In the genomic region with DNA sequence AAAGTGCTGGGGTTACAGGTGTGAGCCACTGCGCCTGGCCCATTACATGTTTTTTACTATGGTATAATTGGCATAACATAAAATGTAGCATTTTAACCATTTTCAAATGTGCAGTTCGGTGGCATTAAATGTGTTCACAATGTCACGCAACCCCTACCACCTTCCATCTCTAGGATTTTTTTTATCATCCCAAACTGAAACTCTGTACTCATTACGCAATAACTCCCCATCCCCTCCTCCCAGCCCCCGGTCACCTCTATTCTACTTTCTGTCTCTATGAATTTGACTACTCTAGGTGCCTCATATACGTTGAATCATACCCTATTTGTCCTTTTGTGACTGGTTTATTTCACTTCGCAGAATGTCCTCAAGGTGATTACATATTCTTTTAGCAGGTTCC, we compare ENCODE assay signal across 25 cellular contexts.
"Had no signal": no experiment of that assay in that cellular context is flagged by ENCODE, and none has a peak within 500 bp of the region (broad histone marks: within the 10 kb centered on the region; RNA-seq: fewer than 3 reads in every experiment).

No MANE protein-coding gene starts in this region.

- DNase-seq: colonic mucosa; cortex of kidney; effector CD8-positive, alpha-beta T cell; effector memory CD8-positive, alpha-beta T cell; endodermal cell; esophagus squamous epithelium; foreskin fibroblast; foreskin melanocyte; gastrocnemius medialis; glutamatergic neuron; heart right ventricle; hippocampal formation; left cardiac atrium; left lung; left ventricle myocardium superior; lower lobe of right lung; mammary epithelial cell; mesendoderm; midbrain had no signal

- H3K9me3 ChIP-seq: colonic mucosa, esophagus squamous epithelium, gastrocnemius medialis, heart right ventricle, left lung, lower lobe of right lung had no signal

- H3K36me3 Mint-ChIP-seq: memory B cell had no signal

- FAIRE-seq: endometrium, islet of Langerhans, keratinocyte had no signal

- H3K4me3 ChIP-seq: colonic mucosa, esophagus squamous epithelium, gastrocnemius medialis, heart right ventricle, left lung, lower lobe of right lung had no signal

- ATAC-seq: effector memory CD8-positive, alpha-beta T cell; gastrocnemius medialis; heart right ventricle; left cardiac atrium; left lung; left ventricle myocardium superior; lower lobe of right lung had no signal

- H3K36me3 ChIP-seq: colonic mucosa, esophagus squamous epithelium, gastrocnemius medialis, heart right ventricle, left lung, lower lobe of right lung had no signal

- H3K27me3 ChIP-seq: colonic mucosa, esophagus squamous epithelium, gastrocnemius medialis, left lung had no signal

- H3K4me1 Mint-ChIP-seq: memory B cell had no signal

- H3K4me3 Mint-ChIP-seq: dendritic cell treated with granulocyte-macrophage colony-stimulating factor and Interleukin-4, amounts not matched to agents 40 ng/mL and 50 ng/mL, for 4 days; effector memory CD8-positive, alpha-beta T cell; endodermal cell; memory B cell had no signal

- H3K4me1 ChIP-seq: colonic mucosa, esophagus squamous epithelium, gastrocnemius medialis, heart right ventricle, left lung, lower lobe of right lung had no signal

- H3K9me3 Mint-ChIP-seq: dendritic cell treated with granulocyte-macrophage colony-stimulating factor and Interleukin-4, amounts not matched to agents 40 ng/mL and 50 ng/mL, for 4 days; effector memory CD8-positive, alpha-beta T cell; endodermal cell; memory B cell had no signal

- H3K27me3 Mint-ChIP-seq: dendritic cell treated with granulocyte-macrophage colony-stimulating factor and Interleukin-4, amounts not matched to agents 40 ng/mL and 50 ng/mL, for 4 days had no signal

- H3K27ac ChIP-seq: colonic mucosa, epithelial cell of prostate, esophagus squamous epithelium, gastrocnemius medialis, heart right ventricle, left lung, lower lobe of right lung had no signal

- H3K27ac Mint-ChIP-seq: dendritic cell treated with granulocyte-macrophage colony-stimulating factor and Interleukin-4, amounts not matched to agents 40 ng/mL and 50 ng/mL, for 4 days; effector memory CD8-positive, alpha-beta T cell; endodermal cell; memory B cell had no signal
